2 cellular contexts compared by ENCODE assay signal in genomic region chr9:133844431-133844830, GRCh38.
TF ChIP-seq lines count a peak whose summit lies in the region.

No MANE protein-coding gene starts in this region.

TF ChIP-seq in liver, 16 proteins besides CTCF, POLR2A, EP300 and RAD21:
- no peak for TF ChIP-seq EGR1 (IDR thresholded peaks at IDR 0.05; ENCODE audit: low read depth in 2 of 2)
- TF ChIP-seq ATF3 (IDR thresholded peaks at IDR 0.05): no peak
- no peak for TF ChIP-seq SP1 (IDR thresholded peaks at IDR 0.05)
- no peak for TF ChIP-seq GABPA (IDR thresholded peaks at IDR 0.05 in 1 of 2, conservative IDR thresholded peaks at IDR 0.05 in 1 of 2)
- TF ChIP-seq NR2F2 (IDR thresholded peaks at IDR 0.05): no peak
- no peak for TF ChIP-seq JUND (IDR thresholded peaks at IDR 0.05)
- TF ChIP-seq REST (IDR thresholded peaks at IDR 0.05): no peak
- TF ChIP-seq MAX (IDR thresholded peaks at IDR 0.05): no peak
- TF ChIP-seq ZBTB33 (IDR thresholded peaks at IDR 0.05): no peak
- TF ChIP-seq RXRA (IDR thresholded peaks at IDR 0.05): no peak
- TF ChIP-seq YY1 (IDR thresholded peaks at IDR 0.05): no peak
- TF ChIP-seq HNF4G (IDR thresholded peaks at IDR 0.05): no peak
- no peak for TF ChIP-seq HNF4A (conservative IDR thresholded peaks at IDR 0.05)
- TF ChIP-seq TAF1 (conservative IDR thresholded peaks at IDR 0.05): no peak
- TF ChIP-seq FOXA1 (IDR thresholded peaks at IDR 0.05): no peak
- no peak for TF ChIP-seq FOXA2 (IDR thresholded peaks at IDR 0.05)

TF ChIP-seq in HepG2, 621 proteins besides CTCF, POLR2A, EP300 and RAD21:
- TF ChIP-seq ZSCAN12 (CRISPR knock-in tag; IDR thresholded peaks at IDR 0.05) (no peak), PAX8 (CRISPR knock-in tag; IDR thresholded peaks at IDR 0.05; ENCODE audit: borderline replicate concordance) (no peak), HHEX (CRISPR knock-in tag; IDR thresholded peaks at IDR 0.05) (no peak), ZNF124 (CRISPR knock-in tag; IDR thresholded peaks at IDR 0.05) (no peak), ATF1 (CRISPR knock-in tag; IDR thresholded peaks at IDR 0.05) (no peak), ADNP (CRISPR knock-in tag; IDR thresholded peaks at IDR 0.05) (no peak), TGIF2 (CRISPR knock-in tag; IDR thresholded peaks at IDR 0.05) (no peak), KLF12 (CRISPR knock-in tag; IDR thresholded peaks at IDR 0.05; ENCODE audit: borderline replicate concordance) (no peak), MXD1 (CRISPR knock-in tag; IDR thresholded peaks at IDR 0.05) (no peak), EHMT2 (IDR thresholded peaks at IDR 0.05; ENCODE audit: borderline replicate concordance, low read depth, low read length) (no peak), SP1 (IDR thresholded peaks at IDR 0.05) (no peak), SP1 (CRISPR knock-in tag; IDR thresholded peaks at IDR 0.05) (no peak), ZMYM4 (CRISPR knock-in tag; IDR thresholded peaks at IDR 0.05) (no peak), ZHX1 (CRISPR knock-in tag; IDR thresholded peaks at IDR 0.05; ENCODE audit: low read depth) (no peak), E2F1 (CRISPR knock-in tag; IDR thresholded peaks at IDR 0.05) (no peak)
TF ChIP-seq in HepG2: peak in this region for 0.
